ENCODE assay signal across 18 cellular contexts in the genomic region with DNA sequence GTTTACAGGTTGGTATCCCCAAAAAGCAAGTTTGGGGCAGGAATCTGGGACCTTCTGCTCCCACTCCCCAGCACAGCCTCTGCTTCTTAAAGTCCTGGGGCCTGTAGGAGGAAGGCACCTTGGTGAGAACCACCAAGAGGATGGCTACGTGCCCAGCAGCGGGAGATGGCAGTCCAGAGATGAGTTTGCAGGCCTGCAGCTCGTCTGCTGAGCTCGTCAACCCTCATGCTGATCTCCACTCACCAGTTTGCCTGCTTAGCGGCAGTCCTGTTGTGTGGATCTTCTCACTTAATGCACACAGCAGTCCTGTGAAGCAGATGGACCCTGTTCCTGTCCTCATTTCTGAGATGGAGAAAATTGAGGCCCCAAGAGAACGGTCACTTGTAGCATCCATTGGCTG.
DNase-seq lines count a peak whose midpoint lies in the region; ATAC-seq and TF ChIP-seq lines count a peak whose summit lies in the region.
"Had no signal": no experiment of that assay in that cellular context is flagged by ENCODE, and none has a peak within 500 bp of the region (broad histone marks: within the 10 kb centered on the region; RNA-seq: fewer than 3 reads in every experiment).

No MANE protein-coding gene starts in this region.

- in situ Hi-C loops in IMR-90 (cut with MboI; ENCODE audit: low sequenced_read_pairs): no loop called here

- no peak overlapping the region for H2BK20ac ChIP-seq in IMR-90 (ENCODE audit: low read depth, low read length)

- H3K18ac ChIP-seq in IMR-90 (ENCODE audit: low read depth, low read length): no peak overlapping the region

- CTCF ChIA-PET in IMR-90 (lab: Yijun Ruan, JAX): no interaction called here

- H3K56ac ChIP-seq in IMR-90 (ENCODE audit: extremely low read depth, insufficient read depth, low read length): no peak overlapping the region

- TF ChIP-seq RAD21 in IMR-90 (IDR thresholded peaks at IDR 0.05; ENCODE audit: low read length): no peak

- peak overlapping the region; percentile 60; the same call in 1 of the 2 replicates for H2AK5ac ChIP-seq in IMR-90 (ENCODE audit: low read depth, low read length)

- no peaks in the 10 kb centered on the region for H3K79me1 ChIP-seq in IMR-90 (ENCODE audit: low read depth in 1 of 2, low read length in 2 of 2)

- H3K4me1 Mint-ChIP-seq in glutamatergic neuron (ENCODE audit: low read depth, unreplicated experiment): peaks cover 3% of the 10 kb centered on the region
- H3K4me1 Mint-ChIP-seq in osteocyte (ENCODE audit: unreplicated experiment): peaks cover 30% of the 10 kb centered on the region

- no peak overlapping the region for H2AK9ac ChIP-seq in IMR-90 (replicated peaks; ENCODE audit: low read depth, low read length, poor library complexity)

- no TSS peak for BruUV-seq in IMR-90 (replicated peaks; lab: Mats Ljungman, UMichigan)

- no peak overlapping the region for H3K23ac ChIP-seq in IMR-90 (ENCODE audit: low read depth, low read length)

- no peaks in the 10 kb centered on the region for H3K9me3 ChIP-seq in IMR-90 (ENCODE audit: control insufficient read depth, insufficient read depth, low read length)
- H3K9me3 ChIP-seq: Caco-2 had no signal

- H3K4me3 Mint-ChIP-seq in glutamatergic neuron (ENCODE audit: unreplicated experiment) (no peak overlapping the region), osteocyte (ENCODE audit: unreplicated experiment) (no peak overlapping the region)
- H3K4me3 Mint-ChIP-seq: B cell; CD4-positive, CD25-positive, alpha-beta regulatory T cell; CD8-positive, alpha-beta T cell; H9; HFFc6 had no signal

- ATAC-seq in IMR-90 (ENCODE audit: low read depth): no peak
- ATAC-seq: CD8-positive, alpha-beta T cell; HCT116 had no signal

- H4K20me1 ChIP-seq in IMR-90 (ENCODE audit: insufficient read depth, low read length): no peaks in the 10 kb centered on the region
- H4K20me1 ChIP-seq: BLaER1 had no signal

- H3K36me3 Mint-ChIP-seq in glutamatergic neuron (ENCODE audit: unreplicated experiment): no peaks in the 10 kb centered on the region
- H3K36me3 Mint-ChIP-seq in osteocyte (ENCODE audit: unreplicated experiment): no peaks in the 10 kb centered on the region
- H3K36me3 Mint-ChIP-seq: CD4-positive, CD25-positive, alpha-beta regulatory T cell; CD8-positive, alpha-beta T cell had no signal

- 79% methylated on average over 4 of the region's 6 CpGs; no CpG with 5 or more reads in 1 of the 2 experiments for WGBS in IMR-90 (ENCODE audit: extremely low coverage in 2 of 2, insufficient read length in 1 of 2), 2 experiments

- POLR2A ChIA-PET in IMR-90 (lab: Charles Lee; ENCODE audit: unreplicated experiment): no interaction called here

- H2BK120ac ChIP-seq in IMR-90 (ENCODE audit: low read depth, low read length): no peak overlapping the region

- TF ChIP-seq CTCF in IMR-90 (conservative IDR thresholded peaks at IDR 0.05; ENCODE audit: low read depth, low read length) (no peak), glutamatergic neuron (IDR thresholded peaks at IDR 0.05; ENCODE audit: partially characterized antibody, unreplicated experiment) (no peak), osteocyte (IDR thresholded peaks at IDR 0.05) (no peak)

- H3K4me2 ChIP-seq in IMR-90 (ENCODE audit: low read depth, low read length): no peak overlapping the region
- H3K4me2 ChIP-seq: BLaER1 had no signal

- H2AFZ ChIP-seq in IMR-90 (replicated peaks; ENCODE audit: low read length, poor library complexity): no peak overlapping the region
- H2AFZ ChIP-seq: GM23248 had no signal

- H3K4ac ChIP-seq in IMR-90 (ENCODE audit: low read depth, low read length): no peak overlapping the region

- H3K27me3 Mint-ChIP-seq in glutamatergic neuron (ENCODE audit: unreplicated experiment) (no peaks in the 10 kb centered on the region), osteocyte (ENCODE audit: unreplicated experiment) (no peaks in the 10 kb centered on the region)

- no peak overlapping the region for H4K8ac ChIP-seq in IMR-90 (ENCODE audit: low read depth in 2 of 2, low read length in 2 of 2)

- 0 out of 2 replicates have a peak, but pooled peaks cover 2% of the 10 kb centered on the region for H3K4me1 ChIP-seq in IMR-90 (ENCODE audit: control insufficient read depth, insufficient read depth, low read length)
- H3K4me1 ChIP-seq: BLaER1, Caco-2 had no signal

- H3K14ac ChIP-seq in IMR-90 (replicated peaks; ENCODE audit: low read depth, low read length): no peak overlapping the region

- H3K27ac Mint-ChIP-seq in glutamatergic neuron (ENCODE audit: unreplicated experiment) (peak overlapping the region; percentile 3), osteocyte (ENCODE audit: unreplicated experiment) (no peak overlapping the region)
- H3K27ac Mint-ChIP-seq: B cell; CD4-positive, CD25-positive, alpha-beta regulatory T cell; CD8-positive, alpha-beta T cell; HFFc6 had no signal

- no peak overlapping the region for H3K27ac ChIP-seq in IMR-90 (ENCODE audit: insufficient read depth, low read length)
- H3K27ac ChIP-seq: BLaER1, C4-2B, GM23248 had no signal

- H3K9me3 Mint-ChIP-seq in glutamatergic neuron (ENCODE audit: unreplicated experiment): peaks cover 2% of the 10 kb centered on the region
- no peaks in the 10 kb centered on the region for H3K9me3 Mint-ChIP-seq in osteocyte (ENCODE audit: unreplicated experiment)
- H3K9me3 Mint-ChIP-seq: CD8-positive, alpha-beta T cell; H9; HFFc6 had no signal

- H3K9ac ChIP-seq in IMR-90 (ENCODE audit: low read depth, low read length): no peak overlapping the region
- H3K9ac ChIP-seq: BLaER1, GM23248 had no signal

- H4K5ac ChIP-seq in IMR-90 (ENCODE audit: low read depth, low read length): no peak overlapping the region

- no peak overlapping the region for H4K91ac ChIP-seq in IMR-90 (ENCODE audit: insufficient read depth, low read depth, low read length)

- no peak for TF ChIP-seq POLR2A in IMR-90 (IDR thresholded peaks at IDR 0.05; ENCODE audit: low read depth, low read length)

- dilution Hi-C loops in IMR-90 (cut with HindIII; ENCODE audit: low sequenced_read_pairs, unreplicated experiment): no loop called here

- no peaks in the 10 kb centered on the region for H3K36me3 ChIP-seq in IMR-90 (ENCODE audit: control insufficient read depth, insufficient read depth, low read length)
- H3K36me3 ChIP-seq: BLaER1 had no signal

- DNase-seq in IMR-90 (no peak), glutamatergic neuron (no peak), osteocyte (ENCODE audit: extremely low spot score, unreplicated experiment) (peak; percentile 53), AG08395 (ENCODE audit: low spot score) (no peak), glomerular visceral epithelial cell (ENCODE audit: extremely low spot score) (no peak), dermis blood vessel endothelial cell (no peak)
- DNase-seq: Caco-2; CD4-positive, CD25-positive, alpha-beta regulatory T cell; CD8-positive, alpha-beta T cell; DMS153; DND-41; GM23248; H9; HFFc6 had no signal

- no peak overlapping the region for H2BK15ac ChIP-seq in IMR-90 (ENCODE audit: low read depth, low read length)

- peaks cover 8% of the 10 kb centered on the region; the same call in 1 of the 2 replicates for H3K27me3 ChIP-seq in IMR-90 (ENCODE audit: control insufficient read depth, insufficient read depth, low read length)
- H3K27me3 ChIP-seq: BLaER1 had no signal

- H3K9me1 ChIP-seq in IMR-90 (ENCODE audit: insufficient read depth, low read length): 0 out of 2 replicates have a peak, but pooled peaks cover 3% of the 10 kb centered on the region

- H3K4me3 ChIP-seq in IMR-90 (ENCODE audit: insufficient read depth, low read depth, low read length): no peak overlapping the region
- H3K4me3 ChIP-seq: BLaER1, GM23248 had no signal

- H2BK5ac ChIP-seq in IMR-90 (ENCODE audit: low read depth, low read length, poor library complexity, severe bottlenecking): no peak overlapping the region

- intact Hi-C loops in IMR-90 (cut with micrococcal nuclease): no loop called here

TF ChIP-seq in IMR-90, 13 proteins besides CTCF, POLR2A, EP300 and RAD21:
- TF ChIP-seq CHD1 (IDR thresholded peaks at IDR 0.05; ENCODE audit: low read depth, low read length): no peak
- no peak for TF ChIP-seq RCOR1 (IDR thresholded peaks at IDR 0.05; ENCODE audit: insufficient replicate concordance, low read length)
- TF ChIP-seq MAFK (IDR thresholded peaks at IDR 0.05; ENCODE audit: low read depth, low read length): no peak
TF ChIP-seq in IMR-90: peak in this region for 0.
